ENCODE assay signal across 11 cellular contexts in genomic region chr16:69217433-69217832, GRCh38. TPM values are rescaled to one million over a fixed set of nuclear protein-coding genes. Genes with fewer than 3 reads are reported as not detected.
DNase-seq lines count a peak whose midpoint lies in the region; ATAC-seq and TF ChIP-seq lines count a peak whose summit lies in the region.
"Had no signal": no experiment of that assay in that cellular context is flagged by ENCODE, and none has a peak within 500 bp of the region (broad histone marks: within the 10 kb centered on the region; RNA-seq: fewer than 3 reads in every experiment).

No MANE protein-coding gene starts in this region.

- ATAC-seq in omental fat pad (ENCODE audit: low FRiP score) = peak; percentile 66
- no peak for ATAC-seq in Right ventricle myocardium inferior

- intact Hi-C loops in Right ventricle myocardium inferior (cut with DNase I) = no loop called here

- no peak overlapping the region for H3K4me3 ChIP-seq in choroid plexus epithelial cell (ENCODE audit: low read depth, low read length)
- H3K4me3 ChIP-seq: right lobe of liver had no signal

- DNase-seq in EH (ENCODE audit: low read depth) = peak; percentile 77
- peak; percentile 43 for DNase-seq in OCI-M1 (lab: John Stamatoyannopoulos, UW)
- peak; percentile 56 for DNase-seq in choroid plexus epithelial cell (ENCODE audit: low read depth)
- no peak for DNase-seq in omental fat pad (ENCODE audit: low spot score)
- no peak for DNase-seq in NCI-H446 treated with DMSO at 0.1 percent for 48 hours (lab: John Stamatoyannopoulos, UW)
- no peak for DNase-seq in NCI-H1436 (lab: John Stamatoyannopoulos, UW)
- no peak for DNase-seq in Right ventricle myocardium inferior (ENCODE audit: missing footprints)
- no peak for DNase-seq in UCSD-AML1 (lab: John Stamatoyannopoulos, UW; ENCODE audit: unreplicated experiment)
- DNase-seq: Karpas-422, NCI-H69, right lobe of liver had no signal

- TF ChIP-seq CTCF in choroid plexus epithelial cell (conservative IDR thresholded peaks at IDR 0.05; ENCODE audit: low read depth, low read length) (no peak), omental fat pad (IDR thresholded peaks at IDR 0.05) (no peak)

RNA-seq across cellular contexts. Expression of gene SNTB2, which starts 30.5 kb away (rescaled TPM):
- 10 to 100 TPM; 49.7 to 80.9 (median 59.3) TPM for total RNA-seq in omental fat pad
- total RNA-seq in Right ventricle myocardium inferior = 16.5 TPM

Comparison
In these comparisons a context has a peak if more than half of its experiments do, and no peak if none do; other contexts are left out.
1. DNase-seq: peak in EH (single experiment), OCI-M1 (single experiment) and choroid plexus epithelial cell (single experiment); none in omental fat pad (single experiment), NCI-H446 treated with DMSO at 0.1 percent for 48 hours (single experiment), NCI-H1436 (single experiment), Right ventricle myocardium inferior (single experiment) and UCSD-AML1 (single experiment).